9 cellular contexts compared by ENCODE assay signal in genomic region chr10:69704231-69704630, GRCh38.
"Had no signal": no experiment of that assay in that cellular context is flagged by ENCODE, and none has a peak within 500 bp of the region (broad histone marks: within the 10 kb centered on the region; RNA-seq: fewer than 3 reads in every experiment).

No MANE protein-coding gene starts in this region.

- ATAC-seq: activated T-cell treated with anti-CD3 and anti-CD28 coated beads, Interleukin-2, amount 50 U/mL, for 4 hours; heart left ventricle had no signal

- H3K4me3 ChIP-seq: heart left ventricle, skin epidermis, thyroid gland had no signal

- H3K27me3 ChIP-seq: thyroid gland had no signal

- H3K27ac ChIP-seq: heart left ventricle, skin epidermis, thyroid gland had no signal

- H3K36me3 ChIP-seq: heart left ventricle, thyroid gland had no signal

- H3K4me1 ChIP-seq: heart left ventricle, thyroid gland had no signal

- H3K27ac Mint-ChIP-seq: activated CD4-positive, alpha-beta memory T cell treated with anti-CD3 and anti-CD28 coated beads for 36 hours; activated naive CD4-positive, alpha-beta T cell treated with anti-CD3 and anti-CD28 coated beads, Interleukin-2, amount 50 U/mL, for 72 hours had no signal

- DNase-seq: activated CD4-positive, alpha-beta memory T cell treated with anti-CD3 and anti-CD28 coated beads for 36 hours; activated effector memory CD4-positive, alpha-beta T cell treated with anti-CD3 and anti-CD28 coated beads, Interleukin-2, amount 50 U/mL, for 16 hours; activated T-cell treated with anti-CD3 and anti-CD28 coated beads, Interleukin-2, amount 50 U/mL, for 4 hours; heart left ventricle; retina; T-helper 9 cell; thyroid gland had no signal

- H3K9me3 ChIP-seq: thyroid gland had no signal

- H3K4me3 Mint-ChIP-seq: activated CD4-positive, alpha-beta memory T cell treated with anti-CD3 and anti-CD28 coated beads for 36 hours; activated T-cell treated with anti-CD3 and anti-CD28 coated beads, Interleukin-2, amount 50 U/mL, for 4 hours had no signal
